In the genomic region with DNA sequence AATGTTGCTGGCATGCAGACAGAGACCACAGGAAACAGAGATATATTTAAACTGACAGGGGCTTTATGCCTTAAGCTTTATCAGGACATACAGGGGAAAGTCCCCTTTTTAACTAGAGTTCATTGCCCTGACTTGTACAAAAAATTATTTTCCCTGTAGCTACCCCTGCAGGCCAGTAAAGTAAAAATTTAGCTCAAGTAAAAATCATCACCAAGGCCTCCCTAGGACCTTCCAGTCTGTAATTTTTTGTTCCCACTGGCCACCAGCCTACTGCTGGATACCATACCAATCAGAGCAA, we compare ENCODE assay signal across 8 cellular contexts.
DNase-seq lines count a peak whose midpoint lies in the region; ATAC-seq and TF ChIP-seq lines count a peak whose summit lies in the region.

No MANE protein-coding gene starts in this region.

- TF ChIP-seq CTCF in GM13976 (IDR thresholded peaks at IDR 0.05; ENCODE audit: borderline replicate concordance, control extremely low read depth, extremely low read depth, insufficient read depth, missing control alignments) (no peak), LNCaP clone FGC (IDR thresholded peaks at IDR 0.05; ENCODE audit: control insufficient read depth, extremely low read depth, insufficient read depth) (peak; percentile 37), neural crest cell (conservative IDR thresholded peaks at IDR 0.05) (peak; percentile 44), testis (IDR thresholded peaks at IDR 0.05) (peak in 1 of 3 experiments; percentile 21)

- H3K27ac ChIP-seq in testis = no peak overlapping the region

- DNase-seq in GM13976 (ENCODE audit: low spot score) (peak; percentile 44), LNCaP clone FGC (ENCODE audit: low read depth) (peak; percentile 19), brain pericyte (ENCODE audit: low read depth, low spot score) (peak; percentile 5), neural crest cell (ENCODE audit: low read depth, low spot score) (no peak), testis (no peak), amygdala (lab: John Stamatoyannopoulos, UW) (no peak)
- DNase-seq in T-helper 2 cell treated with Interferon-gamma antibody and Interleukin-4, amounts not matched to agents 5 μg/mL and 100 μg/mL, for 36 hours (ENCODE audit: low spot score) = no peak

- no peaks in the 10 kb centered on the region for H3K9me3 ChIP-seq in testis

- no peak for ATAC-seq in HG03280 (IDR thresholded peaks at IDR 0.05; ENCODE audit: unreplicated experiment)

- no peaks in the 10 kb centered on the region for H3K27me3 Mint-ChIP-seq in neural crest cell (ENCODE audit: low read depth)
- no peaks in the 10 kb centered on the region for H3K27me3 Mint-ChIP-seq in T-helper 2 cell treated with Interferon-gamma antibody and Interleukin-4, amounts not matched to agents 5 μg/mL and 100 μg/mL, for 36 hours (ENCODE audit: low read depth)

- no peak for TF ChIP-seq POLR2A in testis (IDR thresholded peaks at IDR 0.05)

- H3K4me3 ChIP-seq in LNCaP clone FGC (ENCODE audit: low read depth, low read length) (no peak overlapping the region), testis (no peak overlapping the region)

- H3K9me3 Mint-ChIP-seq in neural crest cell = peaks cover 6% of the 10 kb centered on the region
- no peaks in the 10 kb centered on the region for H3K9me3 Mint-ChIP-seq in T-helper 2 cell treated with Interferon-gamma antibody and Interleukin-4, amounts not matched to agents 5 μg/mL and 100 μg/mL, for 36 hours

- no peak overlapping the region for H3K4me3 Mint-ChIP-seq in neural crest cell
- H3K4me3 Mint-ChIP-seq in T-helper 2 cell treated with Interferon-gamma antibody and Interleukin-4, amounts not matched to agents 5 μg/mL and 100 μg/mL, for 36 hours = no peak overlapping the region

- in situ Hi-C loops in GM13976 (cut with MboI; ENCODE audit: low sequenced_read_pairs, unreplicated experiment) = no loop called here

- H3K36me3 ChIP-seq in testis (ENCODE audit: low read depth, missing control alignments) = no peaks in the 10 kb centered on the region

- intact Hi-C loops in testis (cut with DNase I; ENCODE audit: low total_unique reads) = no loop called here

- H3K27me3 ChIP-seq in testis = no peaks in the 10 kb centered on the region

- H3K4me1 ChIP-seq in testis = peaks cover 5% of the 10 kb centered on the region

- peaks cover 16% of the 10 kb centered on the region for H3K4me1 Mint-ChIP-seq in neural crest cell
- no peaks in the 10 kb centered on the region for H3K4me1 Mint-ChIP-seq in T-helper 2 cell treated with Interferon-gamma antibody and Interleukin-4, amounts not matched to agents 5 μg/mL and 100 μg/mL, for 36 hours (ENCODE audit: low read depth)

- H3K27ac Mint-ChIP-seq in neural crest cell (ENCODE audit: unreplicated experiment) = no peak overlapping the region
- no peak overlapping the region for H3K27ac Mint-ChIP-seq in T-helper 2 cell treated with Interferon-gamma antibody and Interleukin-4, amounts not matched to agents 5 μg/mL and 100 μg/mL, for 36 hours

- peaks cover 3% of the 10 kb centered on the region for H3K36me3 Mint-ChIP-seq in neural crest cell (ENCODE audit: low read depth)
- H3K36me3 Mint-ChIP-seq in T-helper 2 cell treated with Interferon-gamma antibody and Interleukin-4, amounts not matched to agents 5 μg/mL and 100 μg/mL, for 36 hours (ENCODE audit: low read depth) = no peaks in the 10 kb centered on the region

Comparison
In these comparisons a context has a peak if more than half of its experiments do, and no peak if none do; other contexts are left out.
1. DNase-seq: peak in GM13976 (single experiment), LNCaP clone FGC (single experiment) and brain pericyte (single experiment); none in neural crest cell (single experiment), testis (single experiment), amygdala (0 of 56) and T-helper 2 cell treated with Interferon-gamma antibody and Interleukin-4, amounts not matched to agents 5 μg/mL and 100 μg/mL, for 36 hours (single experiment).